In genomic region chrX:149940015-149940716, GRCh38 we compare ENCODE assay signal across 8 cellular contexts. TPM values are rescaled to one million over a fixed set of nuclear protein-coding genes. Genes with fewer than 3 reads are reported as not detected.
DNase-seq lines count a peak whose midpoint lies in the region; ATAC-seq and TF ChIP-seq lines count a peak whose summit lies in the region.

No MANE protein-coding gene starts in this region.

- H3K27me3 ChIP-seq in CD8-positive, alpha-beta T cell (ENCODE audit: insufficient read depth, low read length): no peaks in the 10 kb centered on the region
- H3K27me3 ChIP-seq in dorsolateral prefrontal cortex: peaks cover 0 to 13% (median 0%) of the 10 kb centered on the region in 45 donors

- H3K27ac Mint-ChIP-seq in CD8-positive, alpha-beta T cell: peak overlapping the region; percentile 89
- H3K27ac Mint-ChIP-seq in activated CD4-positive, alpha-beta memory T cell treated with anti-CD3 and anti-CD28 coated beads for 36 hours: peak overlapping the region; percentile 92

- H3K4me3 ChIP-seq in CD8-positive, alpha-beta T cell (ENCODE audit: low read depth, low read length): peak overlapping the region; percentile 77
- peak overlapping the region in 58 of 59 donors; percentile 22 to 84 (median 58) for H3K4me3 ChIP-seq in dorsolateral prefrontal cortex
- H3K4me3 ChIP-seq in lower leg skin (ENCODE audit: low read depth, poor library complexity, severe bottlenecking): peak overlapping the region; percentile 32

- POLR2A ChIA-PET in CD8-positive, alpha-beta T cell (lab: Charles Lee): interaction anchor here (0.7 to 3.7 kb wide), 6 partner anchors 400 to 757 kb away, joined by 3 to 39 read pairs (median 4); partner anchors contain the start of genes EOLA1, IDS, MTM1 and MTMR1
- POLR2A ChIA-PET in activated CD4-positive, alpha-beta memory T cell treated with anti-CD3 and anti-CD28 coated beads for 36 hours (lab: Charles Lee): interaction anchor here (0.9 kb wide), 1 partner anchor 754 kb away, joined by 3 read pairs; no protein-coding TSS in a partner anchor

- H3K4me3 Mint-ChIP-seq in CD8-positive, alpha-beta T cell: peak overlapping the region; percentile 88
- H3K4me3 Mint-ChIP-seq in activated CD4-positive, alpha-beta memory T cell treated with anti-CD3 and anti-CD28 coated beads for 36 hours: peak overlapping the region; percentile 83

- peak; percentile 51 for ATAC-seq in CD8-positive, alpha-beta T cell
- ATAC-seq in GM19438 (IDR thresholded peaks at IDR 0.05; ENCODE audit: low read depth, unreplicated experiment) (peak; percentile 45), HG03571 (IDR thresholded peaks at IDR 0.05; ENCODE audit: unreplicated experiment) (peak; percentile 46)

- peaks cover 3% of the 10 kb centered on the region for H3K36me3 Mint-ChIP-seq in CD8-positive, alpha-beta T cell
- H3K36me3 Mint-ChIP-seq in activated CD4-positive, alpha-beta memory T cell treated with anti-CD3 and anti-CD28 coated beads for 36 hours: no peaks in the 10 kb centered on the region

- WGBS in lower leg skin, 2 donors: 1 to 37% methylated on average over 27 of the region's 27 CpGs

- H3K4me1 ChIP-seq in CD8-positive, alpha-beta T cell (ENCODE audit: insufficient read depth, low read length): peaks cover 7% of the 10 kb centered on the region

- no peaks in the 10 kb centered on the region for H3K27me3 Mint-ChIP-seq in CD8-positive, alpha-beta T cell (ENCODE audit: low read depth)
- no peaks in the 10 kb centered on the region for H3K27me3 Mint-ChIP-seq in activated CD4-positive, alpha-beta memory T cell treated with anti-CD3 and anti-CD28 coated beads for 36 hours

- H3K27ac ChIP-seq in CD8-positive, alpha-beta T cell (ENCODE audit: low read depth, low read length): peak overlapping the region; percentile 74
- peak overlapping the region in 56 of 59 donors; percentile 34 to 96 (median 88) for H3K27ac ChIP-seq in dorsolateral prefrontal cortex

- TF ChIP-seq CTCF in CD8-positive, alpha-beta T cell (IDR thresholded peaks at IDR 0.05): peak; percentile 30
- TF ChIP-seq CTCF in dorsolateral prefrontal cortex (IDR thresholded peaks at IDR 0.05 in 54 of 56, conservative IDR thresholded peaks at IDR 0.05 in 2 of 56; ENCODE audit: low read depth in 1 of 56, partially characterized antibody in 56 of 56) (peak in 42 of 56 donors; percentile 11 to 56 (median 38)), lower leg skin (IDR thresholded peaks at IDR 0.05) (no peak)

- peak; percentile 79 to 95 (median 87) for DNase-seq in CD8-positive, alpha-beta T cell
- DNase-seq in NCI-H774 (lab: John Stamatoyannopoulos, UW) (peak; percentile 93), dorsolateral prefrontal cortex (peak; percentile 70 to 94 (median 91)), lower leg skin (ENCODE audit: low spot score in 2 of 2) (peak; percentile 95 to 98)
- DNase-seq in activated CD4-positive, alpha-beta memory T cell treated with anti-CD3 and anti-CD28 coated beads for 36 hours: peak; percentile 96
- DNase-seq in stimulated activated CD4-positive, alpha-beta T cell treated with anti-CD3 and anti-CD28 coated beads, Interleukin-4, amount 100 ng/mL, for 4 hours: peak; percentile 82 to 91

- CTCF ChIA-PET in CD8-positive, alpha-beta T cell (lab: Charles Lee): interaction anchor here (0.6 to 1.1 kb wide), 2 partner anchors 425 to 607 kb away, joined by 3 read pairs; no protein-coding TSS in a partner anchor
- CTCF ChIA-PET in activated CD4-positive, alpha-beta memory T cell treated with anti-CD3 and anti-CD28 coated beads for 36 hours (lab: Charles Lee): interaction anchor here (0.6 to 1.4 kb wide), 7 partner anchors 10 to 743 kb away, joined by 3 to 6 read pairs (median 3); no protein-coding TSS in a partner anchor

- H3K9me3 Mint-ChIP-seq in CD8-positive, alpha-beta T cell: no peaks in the 10 kb centered on the region
- H3K9me3 Mint-ChIP-seq in activated CD4-positive, alpha-beta memory T cell treated with anti-CD3 and anti-CD28 coated beads for 36 hours: no peaks in the 10 kb centered on the region

- peaks cover 3% of the 10 kb centered on the region for H3K4me1 Mint-ChIP-seq in CD8-positive, alpha-beta T cell (ENCODE audit: low read depth)
- H3K4me1 Mint-ChIP-seq in activated CD4-positive, alpha-beta memory T cell treated with anti-CD3 and anti-CD28 coated beads for 36 hours (ENCODE audit: low read depth): no peaks in the 10 kb centered on the region

- no peaks in the 10 kb centered on the region for H3K36me3 ChIP-seq in CD8-positive, alpha-beta T cell (ENCODE audit: insufficient read depth, low read length)

- TF ChIP-seq POLR2A in lower leg skin (IDR thresholded peaks at IDR 0.05): no peak

- intact Hi-C loops in CD8-positive, alpha-beta T cell (cut with DNase I, micrococcal nuclease): loop anchor here in 1 of 2 experiments (2.0 to 5.0 kb wide), 3 partner anchors 422 to 647 kb away; partner anchors contain the start of genes MAMLD1 and MTM1
- intact Hi-C loops in activated CD4-positive, alpha-beta memory T cell treated with anti-CD3 and anti-CD28 coated beads for 36 hours (cut with micrococcal nuclease): no loop called here
- intact Hi-C loops in dorsolateral prefrontal cortex (cut with DNase I): no loop called here
- intact Hi-C loops in lower leg skin (cut with DNase I; ENCODE audit: low total_unique reads): no loop called here

- no peaks in the 10 kb centered on the region for H3K9me3 ChIP-seq in CD8-positive, alpha-beta T cell (ENCODE audit: low read length)

RNA-seq across cellular contexts. Expression of gene EOLA2, which starts 1.9 kb away (rescaled TPM):
- total RNA-seq in CD8-positive, alpha-beta T cell: 10 to 100 TPM; 43.7 to 44.4 TPM
- 10 to 100 TPM; 32.4 to 33.7 TPM for total RNA-seq in activated CD4-positive, alpha-beta memory T cell treated with anti-CD3 and anti-CD28 coated beads for 36 hours
- total RNA-seq in dorsolateral prefrontal cortex: 10 to 100 TPM; 18.9 to 40.5 (median 28.8) TPM
- 10 to 100 TPM; 16.0 to 22.5 (median 19.3) TPM for total RNA-seq in lower leg skin

RNA-seq across cellular contexts. Expression of gene HSFX4, which starts 10.8 kb away (rescaled TPM):
- total RNA-seq in CD8-positive, alpha-beta T cell: not detected
- not detected for total RNA-seq in activated CD4-positive, alpha-beta memory T cell treated with anti-CD3 and anti-CD28 coated beads for 36 hours
- total RNA-seq in dorsolateral prefrontal cortex (under 1 TPM in 2 of 120 experiments, not detected in 118; 0.39 to 0.43 TPM), lower leg skin (not detected)

RNA-seq across cellular contexts. Expression of gene MAGEA8, which starts 59.2 kb away (rescaled TPM):
- total RNA-seq in CD8-positive, alpha-beta T cell: not detected
- not detected for total RNA-seq in activated CD4-positive, alpha-beta memory T cell treated with anti-CD3 and anti-CD28 coated beads for 36 hours
- not detected for total RNA-seq in dorsolateral prefrontal cortex
- not detected for total RNA-seq in lower leg skin

Comparison
In these comparisons a context has a peak if more than half of its experiments do, and no peak if none do; other contexts are left out.
1. Peak in every context shown above with its lines: DNase-seq, ATAC-seq, H3K4me3 ChIP-seq and H3K27ac ChIP-seq.
2. CTCF ChIP-seq: peak in CD8-positive, alpha-beta T cell (single experiment) and dorsolateral prefrontal cortex (42 of 56); none in lower leg skin (0 of 3).